10 cellular contexts compared by ENCODE assay signal in genomic region chr18:36441872-36442271, GRCh38.
DNase-seq lines count a peak whose midpoint lies in the region; ATAC-seq and TF ChIP-seq lines count a peak whose summit lies in the region.
"Had no signal": no experiment of that assay in that cellular context is flagged by ENCODE, and none has a peak within 500 bp of the region (broad histone marks: within the 10 kb centered on the region; RNA-seq: fewer than 3 reads in every experiment).

No MANE protein-coding gene starts in this region.

- ATAC-seq in HG03378 (IDR thresholded peaks at IDR 0.05; ENCODE audit: unreplicated experiment) (peak; percentile 49), left lung (peak; percentile 71)

- TF ChIP-seq CTCF in cardiac fibroblast (IDR thresholded peaks at IDR 0.05; ENCODE audit: low read depth, low read length) (no peak), left lung (IDR thresholded peaks at IDR 0.05) (no peak)

- H3K36me3 ChIP-seq in left lung, result no peaks in the 10 kb centered on the region

- intact Hi-C loops in left lung (cut with DNase I), result no loop called here

- H3K9me3 ChIP-seq in left lung, result no peaks in the 10 kb centered on the region

- H3K27ac ChIP-seq in left lung, result peak overlapping the region in 1 of 2 donors; percentile 69

- no peaks in the 10 kb centered on the region for H3K27me3 ChIP-seq in left lung

- DNase-seq in A172 (ENCODE audit: low spot score) (peak; percentile 81), cardiac fibroblast (ENCODE audit: low read depth in 2 of 2) (peak; percentile 62 to 79), left lung (no peak), NCI-H1436 (lab: John Stamatoyannopoulos, UW) (no peak), NCI-H82 (lab: John Stamatoyannopoulos, UW) (no peak), KG1 (lab: John Stamatoyannopoulos, UW) (no peak), superior temporal gyrus (ENCODE audit: extremely low spot score) (no peak)
- DNase-seq: activated CD4-positive, alpha-beta memory T cell treated with anti-CD3 and anti-CD28 coated beads, Interleukin-2, amount 10 ng/mL, durations not matched to agents 7 days and 5 days; NCI-H187 had no signal

- H3K4me3 ChIP-seq in cardiac fibroblast (replicated peaks in 1 of 2; ENCODE audit: low read depth in 2 of 2, low read length in 2 of 2), result no peak overlapping the region
- H3K4me3 ChIP-seq in left lung, result no peak overlapping the region

- H3K4me1 ChIP-seq in left lung, result no peaks in the 10 kb centered on the region

Comparison
In these comparisons a context has a peak if more than half of its experiments do, and no peak if none do; other contexts are left out.
1. DNase-seq: peak in A172 (single experiment) and cardiac fibroblast (2 of 2); none in left lung (0 of 2), NCI-H1436 (single experiment), NCI-H82 (single experiment), KG1 (single experiment) and superior temporal gyrus (single experiment).